In genomic region chr2:179636995-179637394, GRCh38 we compare ENCODE assay signal across 14 cellular contexts.
"Had no signal": no experiment of that assay in that cellular context is flagged by ENCODE, and none has a peak within 500 bp of the region (broad histone marks: within the 10 kb centered on the region; RNA-seq: fewer than 3 reads in every experiment).

No MANE protein-coding gene starts in this region.

- H3K4me1 ChIP-seq: esophagus squamous epithelium had no signal

- H3K27ac ChIP-seq: esophagus squamous epithelium, neutrophil, thoracic aorta had no signal

- H3K36me3 ChIP-seq: esophagus squamous epithelium, neutrophil, thoracic aorta had no signal

- ATAC-seq: activated CD4-positive, CD25-positive, alpha-beta regulatory T cell treated with anti-CD3 and anti-CD28 coated beads, Interleukin-2, amount 50 U/mL, for 24 hours; naive thymus-derived CD4-positive, alpha-beta T cell; T-cell had no signal

- H3K4me3 ChIP-seq: esophagus squamous epithelium, thoracic aorta had no signal

- H3K9me3 ChIP-seq: esophagus squamous epithelium, neutrophil, thoracic aorta had no signal

- H3K27me3 ChIP-seq: esophagus squamous epithelium, neutrophil had no signal

- DNase-seq: activated CD4-positive, alpha-beta T cell treated with anti-CD3 and anti-CD28 coated beads, Interleukin-2, amount 50 U/mL, for 1 hour; activated CD8-positive, alpha-beta memory T cell treated with anti-CD3 and anti-CD28 coated beads for 24 hours; activated gamma-delta T cell treated with Interleukin-2 at 50 U/mL for 16 hours; amniotic stem cell; cortex of kidney; effector CD4-positive, alpha-beta T cell; esophagus squamous epithelium; foreskin fibroblast; naive thymus-derived CD4-positive, alpha-beta T cell; T-cell; T-helper 9 cell had no signal
